ENCODE assay signal across 9 cellular contexts in the genomic region with DNA sequence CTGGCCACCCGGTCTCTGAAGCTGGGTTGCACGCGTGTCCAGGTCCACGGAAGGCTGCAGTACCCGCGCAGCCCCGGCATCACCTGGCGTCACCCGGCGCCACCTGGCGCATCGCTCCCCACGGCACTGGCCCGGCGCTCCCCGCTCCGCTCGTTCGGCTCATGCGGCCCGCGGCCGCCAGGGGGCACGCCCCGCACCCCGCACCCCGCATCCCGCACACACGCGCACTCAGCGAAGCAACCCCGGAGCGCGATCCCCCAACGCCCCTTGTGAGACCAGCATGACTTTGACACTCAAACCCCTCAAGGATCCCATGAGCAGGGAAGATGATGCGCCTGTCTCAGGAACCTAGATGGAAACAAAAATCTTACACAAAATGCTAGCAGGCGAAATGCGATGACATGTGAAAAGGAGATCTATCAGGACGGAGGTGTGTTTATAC. TPM values are rescaled to one million over a fixed set of nuclear protein-coding genes. Genes with fewer than 3 reads are reported as not detected.
DNase-seq lines count a peak whose midpoint lies in the region; ATAC-seq, FAIRE-seq and TF ChIP-seq lines count a peak whose summit lies in the region.
"Had no signal": no experiment of that assay in that cellular context is flagged by ENCODE, and none has a peak within 500 bp of the region (broad histone marks: within the 10 kb centered on the region; RNA-seq: fewer than 3 reads in every experiment).

No MANE protein-coding gene starts in this region.

- no peaks in the 10 kb centered on the region for H3K9me3 ChIP-seq in WERI-Rb-1 (ENCODE audit: severe bottlenecking)

- H3K27me3 ChIP-seq in GM06990 (replicated peaks; ENCODE audit: control insufficient read depth, insufficient read depth, low read length) (no peaks in the 10 kb centered on the region; the same call in none of the 2 replicates), WERI-Rb-1 (ENCODE audit: insufficient read depth, low read depth, severe bottlenecking) (no peaks in the 10 kb centered on the region)

- DNase-seq in GM06990 (ENCODE audit: extremely low read depth, insufficient read length) (peak; percentile 61), HTR-8/SVneo (ENCODE audit: insufficient read length, low spot score) (peak; percentile 68), WERI-Rb-1 (peak; percentile 72), left lobe of liver (ENCODE audit: low spot score) (peak; percentile 61)
- DNase-seq in central memory CD4-positive, alpha-beta T cell, result peak; percentile 43
- peak; percentile 78 for DNase-seq in stimulated activated CD8-positive, alpha-beta memory T cell treated with anti-CD3 and anti-CD28 coated beads, Interleukin-4, amount 100 ng/mL, for 48 hours

- TF ChIP-seq CTCF in GM06990 (IDR thresholded peaks at IDR 0.05; ENCODE audit: insufficient read depth, low read length, poor library complexity, severe bottlenecking), result peak; percentile 56
- peak; percentile 97 for TF ChIP-seq CTCF in WERI-Rb-1 (IDR thresholded peaks at IDR 0.05; ENCODE audit: low read depth, low read length)

- no peak for FAIRE-seq in HTR-8/SVneo (lab: Jason Lieb, UNC)

- H3K4me3 ChIP-seq in GM06990 (replicated peaks; ENCODE audit: low read depth, low read length) (no peak overlapping the region), WERI-Rb-1 (ENCODE audit: low read depth, low read length) (peak overlapping the region; percentile 43)

- ATAC-seq in left lobe of liver (peak; percentile 80), HG02840 (IDR thresholded peaks at IDR 0.05; ENCODE audit: low FRiP score, unreplicated experiment) (no peak), GM18873 (IDR thresholded peaks at IDR 0.05; ENCODE audit: low FRiP score, unreplicated experiment) (no peak)

- H3K27ac ChIP-seq in WERI-Rb-1, result no peak overlapping the region

- H3K36me3 ChIP-seq in GM06990 (ENCODE audit: control insufficient read depth, insufficient read depth, low read length) (no peaks in the 10 kb centered on the region), WERI-Rb-1 (no peaks in the 10 kb centered on the region)

RNA-seq across cellular contexts. Expression of gene B3GNT6, which starts 11.9 kb away (rescaled TPM):
- not detected for total RNA-seq in left lobe of liver
- total RNA-seq: activated CD8-positive, alpha-beta memory T cell treated with anti-CD3 and anti-CD28 coated beads for 36 hours had no signal

RNA-seq across cellular contexts. Expression of gene CAPN5, which starts 20.7 kb away (rescaled TPM):
- total RNA-seq in left lobe of liver, result 78.1 TPM

RNA-seq across cellular contexts. Expression of gene OMP, which starts 56.6 kb away (rescaled TPM):
- total RNA-seq in left lobe of liver, result 3.4 TPM
- total RNA-seq: activated CD8-positive, alpha-beta memory T cell treated with anti-CD3 and anti-CD28 coated beads for 36 hours had no signal
